13 cellular contexts compared by ENCODE assay signal in the genomic region with DNA sequence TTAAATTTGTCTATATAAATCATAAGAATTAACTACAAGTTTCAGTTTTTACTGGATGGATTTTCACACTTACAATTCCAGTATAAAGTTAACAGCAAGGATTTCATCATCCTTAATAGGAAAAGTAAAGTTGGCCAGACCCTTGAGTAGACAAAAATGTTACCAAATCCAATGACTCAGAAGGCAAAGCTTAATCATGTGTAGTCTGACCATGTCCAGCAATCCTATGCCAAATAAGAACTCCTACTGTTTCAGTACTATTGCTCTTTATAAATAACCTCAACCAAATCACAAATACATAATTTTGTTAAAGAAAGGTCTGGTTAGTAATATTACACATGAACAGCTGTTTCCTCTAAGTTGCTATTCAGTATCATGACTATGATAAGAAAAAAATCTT. TPM values are rescaled to one million over a fixed set of nuclear protein-coding genes. Genes with fewer than 3 reads are reported as not detected.
DNase-seq lines count a peak whose midpoint lies in the region; ATAC-seq and TF ChIP-seq lines count a peak whose summit lies in the region.
"Had no signal": no experiment of that assay in that cellular context is flagged by ENCODE, and none has a peak within 500 bp of the region (broad histone marks: within the 10 kb centered on the region; RNA-seq: fewer than 3 reads in every experiment).

No MANE protein-coding gene starts in this region.

- no peak overlapping the region for H2AK5ac ChIP-seq in mesendoderm (ENCODE audit: low read length)

- H3K27me3 ChIP-seq in mesendoderm (ENCODE audit: insufficient read depth, low read length, poor library complexity): no peaks in the 10 kb centered on the region

- H3K4me3 ChIP-seq in AG10803 (ENCODE audit: low read length) (no peak overlapping the region), fibroblast of pulmonary artery (replicated peaks; ENCODE audit: low read depth, low read length) (no peak overlapping the region), mesendoderm (ENCODE audit: low read length) (no peak overlapping the region)
- H3K4me3 ChIP-seq: HAP-1 had no signal

- H3K4ac ChIP-seq in mesendoderm (ENCODE audit: low read depth, low read length): no peak overlapping the region

- H3K9ac ChIP-seq in mesendoderm (ENCODE audit: low read length): no peak overlapping the region

- no peak overlapping the region for H2BK120ac ChIP-seq in mesendoderm (ENCODE audit: low read depth, low read length)

- no peak overlapping the region for H3K56ac ChIP-seq in mesendoderm (ENCODE audit: low read length)

- H3K79me2 ChIP-seq in mesendoderm (ENCODE audit: control insufficient read depth, insufficient read depth, low read length): peaks cover 1% of the 10 kb centered on the region

- H2BK5ac ChIP-seq in mesendoderm (ENCODE audit: low read length): no peak overlapping the region

- H3K18ac ChIP-seq in mesendoderm (ENCODE audit: low read length): no peak overlapping the region

- H3K79me1 ChIP-seq in mesendoderm (ENCODE audit: low read length): peaks cover 5% of the 10 kb centered on the region

- no peaks in the 10 kb centered on the region for H3K4me1 ChIP-seq in mesendoderm (ENCODE audit: control insufficient read depth, low read depth, low read length)
- H3K4me1 ChIP-seq: HAP-1 had no signal

- H3K4me2 ChIP-seq in mesendoderm (ENCODE audit: low read length): no peak overlapping the region

- H3K23ac ChIP-seq in mesendoderm (ENCODE audit: low read length): no peak overlapping the region

- H4K5ac ChIP-seq in mesendoderm (ENCODE audit: low read length): no peak overlapping the region

- no peak overlapping the region for H2BK15ac ChIP-seq in mesendoderm (replicated peaks; ENCODE audit: low read depth)

- no peaks in the 10 kb centered on the region for H3K36me3 ChIP-seq in mesendoderm (ENCODE audit: control insufficient read depth, insufficient read depth, low read length)
- H3K36me3 ChIP-seq: HAP-1 had no signal

- DNase-seq in AG10803 (ENCODE audit: low read depth): peak; percentile 94
- DNase-seq in RKO (ENCODE audit: low spot score): peak; percentile 53
- DNase-seq in fibroblast of pulmonary artery (ENCODE audit: low read depth): peak; percentile 97
- peak; percentile 91 for DNase-seq in non-pigmented ciliary epithelial cell (ENCODE audit: low read depth)
- no peak for DNase-seq in head of caudate nucleus
- no peak for DNase-seq in mesendoderm
- DNase-seq: activated T-cell treated with anti-CD3 and anti-CD28 coated beads, Interleukin-2, amount 50 U/mL, for 48 hours; natural killer cell; NCI-H510A treated with DMSO at 0.1 percent for 48 hours; T-helper 9 cell had no signal

- ATAC-seq in GM19463 (IDR thresholded peaks at IDR 0.05; ENCODE audit: unreplicated experiment) (no peak), GM21528 (IDR thresholded peaks at IDR 0.05; ENCODE audit: low FRiP score, unreplicated experiment) (no peak)
- ATAC-seq: natural killer cell had no signal

- intact Hi-C loops in head of caudate nucleus (cut with DNase I): no loop called here

- no peak overlapping the region for H4K8ac ChIP-seq in mesendoderm (ENCODE audit: low read depth, low read length)

- no peak overlapping the region for H3K27ac ChIP-seq in mesendoderm (ENCODE audit: low read depth, low read length)

- TF ChIP-seq CTCF in AG10803 (conservative IDR thresholded peaks at IDR 0.05; ENCODE audit: low read length) (no peak), fibroblast of pulmonary artery (IDR thresholded peaks at IDR 0.05; ENCODE audit: low read length, missing control alignments) (no peak)

RNA-seq across cellular contexts. Expression of a gene that starts 35.0 kb away (rescaled TPM):
- 29.3 TPM for polyA plus RNA-seq in mesendoderm (2013, experiment 1 of 2)
- polyA plus RNA-seq in mesendoderm (2013, experiment 2 of 2): 28.9 TPM

Comparison
In these comparisons a context has a peak if more than half of its experiments do, and no peak if none do; other contexts are left out.
1. DNase-seq: peak in AG10803 (single experiment), RKO (single experiment), fibroblast of pulmonary artery (single experiment) and non-pigmented ciliary epithelial cell (single experiment); none in head of caudate nucleus (0 of 42) and mesendoderm (single experiment).